In the genomic region with DNA sequence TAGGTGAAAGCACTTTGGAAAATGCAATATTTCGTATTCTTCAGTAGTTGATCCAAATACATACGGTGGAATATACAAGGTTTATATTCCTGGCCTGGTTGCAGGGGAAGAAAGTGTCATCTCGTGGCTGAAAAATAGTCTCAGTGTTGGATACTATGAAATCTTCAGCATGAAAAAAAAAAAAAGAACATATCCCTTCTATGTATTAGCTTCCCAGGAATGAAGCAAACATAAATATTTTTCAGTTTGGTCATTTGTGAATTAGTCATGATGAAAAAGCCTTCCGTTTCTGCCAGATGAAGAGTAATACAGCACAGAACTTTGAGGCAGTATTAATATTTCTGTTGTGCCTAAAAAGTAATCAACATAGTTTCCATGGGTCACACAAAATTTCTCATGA, we compare ENCODE assay signal across 1 cellular context.
TF ChIP-seq lines count a peak whose summit lies in the region.

No MANE protein-coding gene starts in this region.

TF ChIP-seq in HepG2, 621 proteins besides CTCF, POLR2A, EP300 and RAD21 (continued from another document):
- TF ChIP-seq, protein P1, sequence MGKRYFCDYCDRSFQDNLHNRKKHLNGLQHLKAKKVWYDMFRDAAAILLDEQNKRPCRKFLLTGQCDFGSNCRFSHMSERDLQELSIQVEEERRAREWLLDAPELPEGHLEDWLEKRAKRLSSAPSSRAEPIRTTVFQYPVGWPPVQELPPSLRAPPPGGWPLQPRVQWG (CRISPR knock-in tag; IDR thresholded peaks at IDR 0.05; ENCODE audit: borderline replicate concordance, low read depth) = no peak
